ENCODE assay signal across 16 cellular contexts in genomic region chr1:58006421-58007032, GRCh38.
"Had no signal": no experiment of that assay in that cellular context is flagged by ENCODE, and none has a peak within 500 bp of the region (broad histone marks: within the 10 kb centered on the region; RNA-seq: fewer than 3 reads in every experiment).

No MANE protein-coding gene starts in this region.

- H3K27ac ChIP-seq: adrenal gland, dorsolateral prefrontal cortex, ovary, suprapubic skin had no signal

- H3K36me3 Mint-ChIP-seq: activated CD4-positive, alpha-beta memory T cell treated with anti-CD3 and anti-CD28 coated beads for 36 hours; activated naive CD4-positive, alpha-beta T cell treated with anti-CD3 and anti-CD28 coated beads, Interleukin-2, amount 50 U/mL, for 24 hours had no signal

- H3K27ac Mint-ChIP-seq: activated CD4-positive, alpha-beta memory T cell treated with anti-CD3 and anti-CD28 coated beads for 36 hours; activated CD4-positive, alpha-beta T cell treated with anti-CD3 and anti-CD28 coated beads for 36 hours; activated naive CD4-positive, alpha-beta T cell treated with anti-CD3 and anti-CD28 coated beads, Interleukin-2, amount 50 U/mL, for 24 hours; stimulated activated naive CD8-positive, alpha-beta T cell treated with anti-CD3 and anti-CD28 coated beads, Interleukin-15, Interleukin-2, amounts not matched to agents 100 ng/mL and 50 ng/mL, for 24 hours had no signal

- H3K4me1 Mint-ChIP-seq: activated CD4-positive, alpha-beta T cell treated with anti-CD3 and anti-CD28 coated beads for 36 hours; activated naive CD4-positive, alpha-beta T cell treated with anti-CD3 and anti-CD28 coated beads, Interleukin-2, amount 50 U/mL, for 24 hours had no signal

- H3K4me1 ChIP-seq: adrenal gland, suprapubic skin had no signal

- H3K27me3 ChIP-seq: adrenal gland, ovary, suprapubic skin had no signal

- H3K9me3 Mint-ChIP-seq: activated CD4-positive, alpha-beta memory T cell treated with anti-CD3 and anti-CD28 coated beads for 36 hours; activated naive CD4-positive, alpha-beta T cell treated with anti-CD3 and anti-CD28 coated beads, Interleukin-2, amount 50 U/mL, for 24 hours; activated T-cell treated with anti-CD3 and anti-CD28 coated beads, Interleukin-2, amount 50 U/mL, for 4 hours; neural crest cell; stimulated activated naive CD8-positive, alpha-beta T cell treated with anti-CD3 and anti-CD28 coated beads, Interleukin-15, Interleukin-2, amounts not matched to agents 100 ng/mL and 50 ng/mL, for 24 hours had no signal

- H3K4me3 ChIP-seq: adrenal gland, dorsolateral prefrontal cortex, lung, ovary, suprapubic skin had no signal

- H3K4me3 Mint-ChIP-seq: activated CD4-positive, alpha-beta memory T cell treated with anti-CD3 and anti-CD28 coated beads for 36 hours; activated CD4-positive, alpha-beta T cell treated with anti-CD3 and anti-CD28 coated beads for 36 hours; activated naive CD4-positive, alpha-beta T cell treated with anti-CD3 and anti-CD28 coated beads, Interleukin-2, amount 50 U/mL, for 24 hours; activated T-cell treated with anti-CD3 and anti-CD28 coated beads, Interleukin-2, amount 50 U/mL, for 4 hours; neural crest cell; stimulated activated naive CD8-positive, alpha-beta T cell treated with anti-CD3 and anti-CD28 coated beads, Interleukin-15, Interleukin-2, amounts not matched to agents 100 ng/mL and 50 ng/mL, for 24 hours had no signal

- H3K36me3 ChIP-seq: adrenal gland, ovary, suprapubic skin had no signal

- H3K9me3 ChIP-seq: adrenal gland, ovary, suprapubic skin had no signal

- DNase-seq: activated CD4-positive, alpha-beta memory T cell treated with anti-CD3 and anti-CD28 coated beads for 36 hours; activated CD4-positive, alpha-beta T cell treated with anti-CD3 and anti-CD28 coated beads for 36 hours; activated effector memory CD4-positive, alpha-beta T cell treated with Interleukin-2 at 50 U/mL for 16 hours; activated T-cell treated with anti-CD3 and anti-CD28 coated beads, Interleukin-2, amount 50 U/mL, for 4 hours; adrenal gland; dorsolateral prefrontal cortex; left colon; midbrain; ovary; T-helper 1 cell; trophoblast cell had no signal
